In the genomic region with DNA sequence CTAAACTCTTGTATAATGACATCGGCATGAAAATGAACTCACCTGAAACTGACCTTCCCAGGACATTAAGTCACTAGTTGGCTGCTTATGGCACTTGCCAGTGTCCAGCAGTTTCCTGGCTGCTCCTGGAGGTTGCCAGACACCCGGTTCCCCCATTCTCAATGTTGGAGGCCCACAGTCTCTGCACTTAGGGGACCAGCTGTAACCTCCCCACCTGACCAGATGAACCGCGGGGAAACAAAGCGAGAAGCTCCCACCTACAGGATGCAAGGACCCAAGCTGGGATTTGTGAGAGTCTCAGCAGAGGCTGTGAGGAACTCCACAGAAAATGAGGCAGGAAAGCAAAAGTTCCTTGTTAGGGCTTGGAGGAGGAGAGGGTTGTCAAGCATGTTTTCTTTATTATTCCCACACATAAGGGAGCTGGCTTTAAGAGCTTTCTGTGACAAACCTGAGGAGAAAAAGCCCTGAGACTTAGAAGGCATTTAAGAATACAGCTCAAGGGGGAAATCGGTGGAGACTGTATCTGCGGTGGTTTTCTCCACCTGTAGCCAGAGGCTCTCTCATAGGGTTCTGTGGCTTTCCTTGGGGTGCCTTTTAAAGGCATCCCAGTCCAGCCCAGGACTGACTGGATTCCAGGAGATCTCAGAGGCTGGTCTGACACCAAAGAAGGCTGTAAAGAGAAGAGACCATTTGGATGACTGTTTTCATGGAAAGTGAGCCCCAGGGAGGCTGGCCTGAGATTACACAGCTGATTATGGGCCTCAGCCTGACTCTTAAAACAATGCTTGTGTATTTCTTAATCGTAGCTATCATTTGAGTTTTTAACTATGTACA, we compare ENCODE assay signal across 8 cellular contexts. TPM values are rescaled to one million over a fixed set of nuclear protein-coding genes. Genes with fewer than 3 reads are reported as not detected.
DNase-seq lines count a peak whose midpoint lies in the region; ATAC-seq and TF ChIP-seq lines count a peak whose summit lies in the region.

No MANE protein-coding gene starts in this region.

- peak; percentile 66 for DNase-seq in ELR (ENCODE audit: low read depth)
- peak in 1 of 2 experiments; percentile 58 for DNase-seq in SJSA1 (ENCODE audit: low read depth in 1 of 2, low spot score in 2 of 2)
- DNase-seq in fibroblast of mammary gland (ENCODE audit: low read depth), result no peak
- DNase-seq in retinal pigment epithelial cell (ENCODE audit: low read depth), result no peak
- DNase-seq in HCEC 1CT, result no peak
- DNase-seq in C1 segment of cervical spinal cord (lab: John Stamatoyannopoulos, UW), result no peak

- H3K4me3 ChIP-seq in SJSA1 (peak overlapping the region; percentile 75), fibroblast of mammary gland (ENCODE audit: control insufficient read depth, low read depth, low read length) (peak overlapping the region; percentile 58), retinal pigment epithelial cell (ENCODE audit: low read length) (peak overlapping the region; percentile 85)

- H3K4me1 ChIP-seq in SJSA1 (replicated peaks), result peaks cover 65% of the 10 kb centered on the region

- H3K27me3 ChIP-seq in SJSA1 (replicated peaks), result no peaks in the 10 kb centered on the region

- ATAC-seq in HG03097 (IDR thresholded peaks at IDR 0.05; ENCODE audit: low FRiP score, unreplicated experiment) (no peak), HG03469 (IDR thresholded peaks at IDR 0.05; ENCODE audit: unreplicated experiment) (no peak)

- H3K9me3 ChIP-seq in SJSA1 (replicated peaks), result no peaks in the 10 kb centered on the region

- TF ChIP-seq CTCF in fibroblast of mammary gland (conservative IDR thresholded peaks at IDR 0.05; ENCODE audit: control insufficient read depth, insufficient read depth, low read depth, low read length) (no peak), retinal pigment epithelial cell (conservative IDR thresholded peaks at IDR 0.05; ENCODE audit: low read depth, low read length) (no peak)

- H3K36me3 ChIP-seq in SJSA1, result peaks cover 96% of the 10 kb centered on the region

- peak overlapping the region; percentile 91 for H3K27ac ChIP-seq in SJSA1

RNA-seq across cellular contexts. Expression of gene TPM1, which starts 4.6 kb away (rescaled TPM):
- 1,245 and 1,667 TPM in 2 replicates for total RNA-seq in SJSA1 (2014; rRNA removed; shearing (Covaris generic))
